11 cellular contexts compared by ENCODE assay signal in genomic region chr1:9338354-9339250, GRCh38. TPM values are rescaled to one million over a fixed set of nuclear protein-coding genes. Genes with fewer than 3 reads are reported as not detected.
DNase-seq lines count a peak whose midpoint lies in the region; ATAC-seq and TF ChIP-seq lines count a peak whose summit lies in the region.
"Had no signal": no experiment of that assay in that cellular context is flagged by ENCODE, and none has a peak within 500 bp of the region (broad histone marks: within the 10 kb centered on the region; RNA-seq: fewer than 3 reads in every experiment).

No MANE protein-coding gene starts in this region.

- TF ChIP-seq CTCF in glutamatergic neuron (IDR thresholded peaks at IDR 0.05; ENCODE audit: partially characterized antibody, unreplicated experiment) (no peak), osteocyte (IDR thresholded peaks at IDR 0.05) (no peak), SK-N-SH (IDR thresholded peaks at IDR 0.05) (no peak)

- no peak overlapping the region for H3K4me3 Mint-ChIP-seq in glutamatergic neuron (ENCODE audit: unreplicated experiment)
- H3K4me3 Mint-ChIP-seq in osteocyte (ENCODE audit: unreplicated experiment): no peak overlapping the region

- POLR2A ChIA-PET in SK-N-SH (lab: Yijun Ruan, JAX): no interaction called here

- no peaks in the 10 kb centered on the region for H3K27me3 ChIP-seq in aorta (ENCODE audit: control insufficient read depth in 1 of 2, insufficient read depth in 2 of 2, low read length in 1 of 2)
- no peaks in the 10 kb centered on the region for H3K27me3 ChIP-seq in SK-N-SH (ENCODE audit: insufficient read depth)

- H3K27ac Mint-ChIP-seq in glutamatergic neuron (ENCODE audit: unreplicated experiment): no peak overlapping the region
- H3K27ac Mint-ChIP-seq in osteocyte (ENCODE audit: unreplicated experiment): peak overlapping the region; percentile 92

- H3K27ac ChIP-seq in aorta (ENCODE audit: low read depth in 1 of 2, low read length in 2 of 2) (peak overlapping the region in 1 of 2 donors; percentile 53), SK-N-SH (ENCODE audit: low read depth in 2 of 2, low read length in 1 of 2) (no peak overlapping the region)

- DNase-seq in Right ventricle myocardium inferior (ENCODE audit: missing footprints): peak; percentile 16
- no peak for DNase-seq in cardiac septum (ENCODE audit: low spot score)
- DNase-seq in glutamatergic neuron: peak; percentile 33
- no peak for DNase-seq in osteocyte (ENCODE audit: extremely low spot score, unreplicated experiment)
- DNase-seq in aorta: peak in 1 of 2 donors; percentile 83
- no peak for DNase-seq in SK-N-SH
- no peak for DNase-seq in GM19240 (ENCODE audit: insufficient read length, low spot score)
- DNase-seq: 8988T; activated CD4-positive, CD25-positive, alpha-beta regulatory T cell; NCI-H226 had no signal

- H3K9me2 ChIP-seq in SK-N-SH: no peaks in the 10 kb centered on the region

- H3K4me1 ChIP-seq in aorta (ENCODE audit: control insufficient read depth in 1 of 2, insufficient read depth in 2 of 2, low read length in 2 of 2) (no peaks in the 10 kb centered on the region), SK-N-SH (ENCODE audit: control insufficient read depth in 1 of 2, insufficient read depth in 2 of 2, low read depth in 1 of 2, low read length in 1 of 2) (no peaks in the 10 kb centered on the region; a peak in 1 of 4 replicates)

- no peak for TF ChIP-seq EP300 in SK-N-SH (IDR thresholded peaks at IDR 0.05; ENCODE audit: borderline replicate concordance in 1 of 2, low read depth in 1 of 2, low read length in 1 of 2)

- H3K4me2 ChIP-seq in SK-N-SH: no peak overlapping the region

- intact Hi-C loops in Right ventricle myocardium inferior (cut with DNase I): no loop called here
- intact Hi-C loops in cardiac septum (cut with DNase I): no loop called here
- intact Hi-C loops in aorta (cut with DNase I): no loop called here

- 19 to 21% methylated on average over 26 of the region's 26 CpGs for WGBS in aorta, 2 donors
- WGBS in SK-N-SH (ENCODE audit: low lambda C conversion rate): 92% methylated on average over 7 of the region's 26 CpGs

- H3K4me3 ChIP-seq in aorta (ENCODE audit: low read length in 2 of 2) (no peak overlapping the region), SK-N-SH (ENCODE audit: low read depth in 2 of 2, low read length in 1 of 2) (no peak overlapping the region)

- H4K20me1 ChIP-seq in SK-N-SH (ENCODE audit: insufficient read depth): peaks cover 11% of the 10 kb centered on the region; the same call in 1 of the 2 replicates

- H3K79me2 ChIP-seq in SK-N-SH (ENCODE audit: insufficient read depth): no peaks in the 10 kb centered on the region

- no peaks in the 10 kb centered on the region for H3F3A ChIP-seq in SK-N-SH (replicated peaks; ENCODE audit: insufficient read depth)

- TF ChIP-seq RAD21 in SK-N-SH (IDR thresholded peaks at IDR 0.05; ENCODE audit: low read length): no peak

- peaks cover 30% of the 10 kb centered on the region for H3K4me1 Mint-ChIP-seq in glutamatergic neuron (ENCODE audit: low read depth, unreplicated experiment)
- H3K4me1 Mint-ChIP-seq in osteocyte (ENCODE audit: unreplicated experiment): peaks cover 60% of the 10 kb centered on the region

- CTCF ChIA-PET in SK-N-SH (lab: Yijun Ruan, JAX): interaction anchor here (1.8 kb wide), 1 partner anchor 23 kb away, joined by 3 read pairs; no protein-coding TSS in a partner anchor

- ATAC-seq in Right ventricle myocardium inferior: peak; percentile 48
- ATAC-seq in aorta (ENCODE audit: low FRiP score): peak; percentile 80
- no peak for ATAC-seq in HG03571 (IDR thresholded peaks at IDR 0.05; ENCODE audit: unreplicated experiment)

- no peak overlapping the region for H2AFZ ChIP-seq in SK-N-SH (ENCODE audit: low read depth)

- H3K27me3 Mint-ChIP-seq in glutamatergic neuron (ENCODE audit: unreplicated experiment): peaks cover 8% of the 10 kb centered on the region
- no peaks in the 10 kb centered on the region for H3K27me3 Mint-ChIP-seq in osteocyte (ENCODE audit: unreplicated experiment)

- H3K36me3 Mint-ChIP-seq in glutamatergic neuron (ENCODE audit: unreplicated experiment) (peaks cover 6% of the 10 kb centered on the region), osteocyte (ENCODE audit: unreplicated experiment) (peaks cover 13% of the 10 kb centered on the region)

- H3K36me3 ChIP-seq in aorta (ENCODE audit: control insufficient read depth in 1 of 2, insufficient read depth in 2 of 2, low read length in 1 of 2) (no peaks in the 10 kb centered on the region), SK-N-SH (replicated peaks in 1 of 2; ENCODE audit: control insufficient read depth in 1 of 2, insufficient read depth in 2 of 2, low read length in 1 of 2) (no peaks in the 10 kb centered on the region)

- no peaks in the 10 kb centered on the region for H3K9me3 ChIP-seq in aorta (ENCODE audit: control insufficient read depth, low read length)
- H3K9me3 ChIP-seq in SK-N-SH: no peaks in the 10 kb centered on the region

- H3K9ac ChIP-seq in SK-N-SH: no peak overlapping the region

- peaks cover 17% of the 10 kb centered on the region for H3K9me3 Mint-ChIP-seq in glutamatergic neuron (ENCODE audit: unreplicated experiment)
- H3K9me3 Mint-ChIP-seq in osteocyte (ENCODE audit: unreplicated experiment): peaks cover 4% of the 10 kb centered on the region

TF ChIP-seq in SK-N-SH, 30 proteins besides CTCF, POLR2A, EP300 and RAD21:
- TF ChIP-seq SIN3A (IDR thresholded peaks at IDR 0.05; ENCODE audit: borderline replicate concordance, low read depth, low read length): no peak
- TF ChIP-seq, protein P1, sequence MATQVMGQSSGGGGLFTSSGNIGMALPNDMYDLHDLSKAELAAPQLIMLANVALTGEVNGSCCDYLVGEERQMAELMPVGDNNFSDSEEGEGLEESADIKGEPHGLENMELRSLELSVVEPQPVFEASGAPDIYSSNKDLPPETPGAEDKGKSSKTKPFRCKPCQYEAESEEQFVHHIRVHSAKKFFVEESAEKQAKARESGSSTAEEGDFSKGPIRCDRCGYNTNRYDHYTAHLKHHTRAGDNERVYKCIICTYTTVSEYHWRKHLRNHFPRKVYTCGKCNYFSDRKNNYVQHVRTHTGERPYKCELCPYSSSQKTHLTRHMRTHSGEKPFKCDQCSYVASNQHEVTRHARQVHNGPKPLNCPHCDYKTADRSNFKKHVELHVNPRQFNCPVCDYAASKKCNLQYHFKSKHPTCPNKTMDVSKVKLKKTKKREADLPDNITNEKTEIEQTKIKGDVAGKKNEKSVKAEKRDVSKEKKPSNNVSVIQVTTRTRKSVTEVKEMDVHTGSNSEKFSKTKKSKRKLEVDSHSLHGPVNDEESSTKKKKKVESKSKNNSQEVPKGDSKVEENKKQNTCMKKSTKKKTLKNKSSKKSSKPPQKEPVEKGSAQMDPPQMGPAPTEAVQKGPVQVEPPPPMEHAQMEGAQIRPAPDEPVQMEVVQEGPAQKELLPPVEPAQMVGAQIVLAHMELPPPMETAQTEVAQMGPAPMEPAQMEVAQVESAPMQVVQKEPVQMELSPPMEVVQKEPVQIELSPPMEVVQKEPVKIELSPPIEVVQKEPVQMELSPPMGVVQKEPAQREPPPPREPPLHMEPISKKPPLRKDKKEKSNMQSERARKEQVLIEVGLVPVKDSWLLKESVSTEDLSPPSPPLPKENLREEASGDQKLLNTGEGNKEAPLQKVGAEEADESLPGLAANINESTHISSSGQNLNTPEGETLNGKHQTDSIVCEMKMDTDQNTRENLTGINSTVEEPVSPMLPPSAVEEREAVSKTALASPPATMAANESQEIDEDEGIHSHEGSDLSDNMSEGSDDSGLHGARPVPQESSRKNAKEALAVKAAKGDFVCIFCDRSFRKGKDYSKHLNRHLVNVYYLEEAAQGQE (IDR thresholded peaks at IDR 0.05; ENCODE audit: low read depth, low read length): no peak
- TF ChIP-seq FOSL2 (IDR thresholded peaks at IDR 0.05; ENCODE audit: borderline replicate concordance, low read depth): no peak
- no peak for TF ChIP-seq USF1 (IDR thresholded peaks at IDR 0.05; ENCODE audit: borderline replicate concordance, low read depth)
- TF ChIP-seq TAF1 (IDR thresholded peaks at IDR 0.05; ENCODE audit: borderline replicate concordance, low read depth, low read length): no peak
- TF ChIP-seq RCOR1 (IDR thresholded peaks at IDR 0.05; ENCODE audit: low read length): no peak
- no peak for TF ChIP-seq NRF1 (IDR thresholded peaks at IDR 0.05; ENCODE audit: low read depth, low read length)
- TF ChIP-seq GATA2 (CRISPR knock-in tag; IDR thresholded peaks at IDR 0.05): no peak
- no peak for TF ChIP-seq EZH2phosphoT487 (IDR thresholded peaks at IDR 0.05; ENCODE audit: borderline replicate concordance, low read depth)
- TF ChIP-seq POLR2AphosphoS5 (IDR thresholded peaks at IDR 0.05; ENCODE audit: low read depth, low read length): no peak
- TF ChIP-seq NFIC (IDR thresholded peaks at IDR 0.05; ENCODE audit: borderline replicate concordance): no peak
- TF ChIP-seq MAX (IDR thresholded peaks at IDR 0.05; ENCODE audit: low read depth): no peak

RNA-seq across cellular contexts. Expression of gene SPSB1, which starts 45.9 kb away (rescaled TPM):
- total RNA-seq in Right ventricle myocardium inferior (16.5 TPM), cardiac septum (12.9 TPM), glutamatergic neuron (ENCODE audit: unreplicated experiment) (78.6 TPM), osteocyte (52.8 and 63.2 TPM in 2 replicates), aorta (10 to 100 TPM; 34.8 to 62.0 TPM)
- polyA plus RNA-seq in aorta (10 to 100 TPM; 21.2 to 36.8 TPM), SK-N-SH (2012; rRNA removed) (8.4 and 9.2 TPM in 2 replicates)
- polyA plus RNA-seq in SK-N-SH (2012; cell fraction: cytosol; rRNA removed): 4.4 and 5.8 TPM in 2 replicates
- 5.4 and 7.6 TPM in 2 replicates for polyA plus RNA-seq in SK-N-SH (2012; cell fraction: nucleus; rRNA removed)

Comparison
In these comparisons a context has a peak if more than half of its experiments do, and no peak if none do; other contexts are left out.
1. DNase-seq: peak in Right ventricle myocardium inferior (single experiment) and glutamatergic neuron (single experiment); none in cardiac septum (single experiment), osteocyte (single experiment), SK-N-SH (single experiment) and GM19240 (single experiment).